In the genomic region with DNA sequence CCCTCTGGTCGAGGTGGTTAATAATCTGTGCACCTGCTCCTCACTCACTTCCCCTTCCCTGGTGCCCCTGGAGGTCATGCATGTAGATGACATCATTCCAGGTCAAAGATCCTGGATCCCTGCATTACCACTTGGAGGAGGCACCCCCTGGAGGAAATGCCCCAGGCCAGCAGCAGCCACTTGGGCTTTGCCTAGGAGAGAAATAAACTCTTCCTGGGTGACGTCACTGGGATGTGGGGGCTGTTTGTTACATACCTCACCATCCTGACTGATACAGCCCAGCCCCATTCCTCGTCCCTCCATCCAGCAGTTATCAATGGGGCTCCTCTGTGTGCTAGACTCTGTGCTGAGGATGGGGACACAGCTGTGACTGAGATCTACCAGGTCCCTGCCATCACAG, we compare ENCODE assay signal across 16 cellular contexts.
DNase-seq lines count a peak whose midpoint lies in the region; ATAC-seq and TF ChIP-seq lines count a peak whose summit lies in the region.
"Had no signal": no experiment of that assay in that cellular context is flagged by ENCODE, and none has a peak within 500 bp of the region (broad histone marks: within the 10 kb centered on the region; RNA-seq: fewer than 3 reads in every experiment).

No MANE protein-coding gene starts in this region.

- CTCF ChIA-PET in activated CD8-positive, alpha-beta memory T cell treated with anti-CD3 and anti-CD28 coated beads, Interleukin-2, amount 10 ng/mL, durations not matched to agents 7 days and 5 days (lab: Charles Lee), result no interaction called here
- CTCF ChIA-PET in mammary epithelial cell (lab: Charles Lee; ENCODE audit: low non-redundant PET) (no interaction called here), Caco-2 (lab: Charles Lee) (no interaction called here)

- no peak overlapping the region for H3K4me3 Mint-ChIP-seq in activated CD8-positive, alpha-beta memory T cell treated with anti-CD3 and anti-CD28 coated beads, Interleukin-2, amount 10 ng/mL, durations not matched to agents 7 days and 5 days
- no peak overlapping the region for H3K4me3 Mint-ChIP-seq in central memory CD8-positive, alpha-beta T cell
- H3K4me3 Mint-ChIP-seq in Caco-2 (ENCODE audit: unreplicated experiment), result no peak overlapping the region

- no peaks in the 10 kb centered on the region for H4K20me1 ChIP-seq in mammary epithelial cell (ENCODE audit: insufficient read depth, low read length)

- no peak overlapping the region for H3K9ac ChIP-seq in mammary epithelial cell (ENCODE audit: insufficient read depth, low read length)

- H3K79me2 ChIP-seq in mammary epithelial cell (ENCODE audit: insufficient read depth, low read length), result no peaks in the 10 kb centered on the region

- intact Hi-C loops in mammary epithelial cell (cut with micrococcal nuclease) (no loop called here), Caco-2 (cut with micrococcal nuclease; ENCODE audit: unreplicated experiment) (no loop called here)

- ATAC-seq in activated CD8-positive, alpha-beta memory T cell treated with anti-CD3 and anti-CD28 coated beads, Interleukin-2, amount 10 ng/mL, durations not matched to agents 7 days and 5 days, result no peak
- no peak for ATAC-seq in central memory CD8-positive, alpha-beta T cell (replicated peaks; ENCODE audit: extremely low read depth, poor library complexity, severe bottlenecking)
- ATAC-seq: GM12878, PC-3 had no signal

- TF ChIP-seq CTCF in mammary epithelial cell (conservative IDR thresholded peaks at IDR 0.05 in 1 of 2, IDR thresholded peaks at IDR 0.05 in 1 of 2; ENCODE audit: extremely low read depth in 1 of 2, insufficient read depth in 1 of 2, low read depth in 1 of 2, low read length in 2 of 2), result no peak
- no peak for TF ChIP-seq CTCF in Caco-2 (IDR thresholded peaks at IDR 0.05; ENCODE audit: insufficient read depth in 1 of 2, low read depth in 1 of 2, low read length in 1 of 2, severe bottlenecking in 1 of 2, unreplicated experiment in 1 of 2)

- BruUV-seq in mammary epithelial cell (replicated peaks; lab: Mats Ljungman, UMichigan) (no TSS peak), Caco-2 (replicated peaks; lab: Mats Ljungman, UMichigan) (no TSS peak)

- H3K27ac Mint-ChIP-seq in activated CD8-positive, alpha-beta memory T cell treated with anti-CD3 and anti-CD28 coated beads, Interleukin-2, amount 10 ng/mL, durations not matched to agents 7 days and 5 days, result no peak overlapping the region
- no peak overlapping the region for H3K27ac Mint-ChIP-seq in central memory CD8-positive, alpha-beta T cell (ENCODE audit: low read depth)
- H3K27ac Mint-ChIP-seq in Caco-2 (ENCODE audit: unreplicated experiment), result no peak overlapping the region

- no peaks in the 10 kb centered on the region for H3K9me3 Mint-ChIP-seq in activated CD8-positive, alpha-beta memory T cell treated with anti-CD3 and anti-CD28 coated beads, Interleukin-2, amount 10 ng/mL, durations not matched to agents 7 days and 5 days (ENCODE audit: low read depth)
- H3K9me3 Mint-ChIP-seq in central memory CD8-positive, alpha-beta T cell, result no peaks in the 10 kb centered on the region
- H3K9me3 Mint-ChIP-seq in Caco-2 (ENCODE audit: unreplicated experiment), result no peaks in the 10 kb centered on the region

- no peaks in the 10 kb centered on the region for H3K4me1 Mint-ChIP-seq in activated CD8-positive, alpha-beta memory T cell treated with anti-CD3 and anti-CD28 coated beads, Interleukin-2, amount 10 ng/mL, durations not matched to agents 7 days and 5 days
- no peaks in the 10 kb centered on the region for H3K4me1 Mint-ChIP-seq in central memory CD8-positive, alpha-beta T cell
- H3K4me1 Mint-ChIP-seq in Caco-2 (ENCODE audit: low read depth, unreplicated experiment), result no peaks in the 10 kb centered on the region
- H3K4me1 Mint-ChIP-seq: CD14-positive monocyte had no signal

- WGBS in mammary epithelial cell (ENCODE audit: low coverage, missing lambda C conversion rate), result 85% methylated on average over 2 of the region's 3 CpGs

- H3K27me3 ChIP-seq in mammary epithelial cell (ENCODE audit: insufficient read depth, low read length) (no peaks in the 10 kb centered on the region), Caco-2 (replicated peaks; ENCODE audit: control insufficient read depth, insufficient read depth, low read length) (no peaks in the 10 kb centered on the region)

- peak; percentile 4 for DNase-seq in activated CD8-positive, alpha-beta memory T cell treated with anti-CD3 and anti-CD28 coated beads, Interleukin-2, amount 10 ng/mL, durations not matched to agents 7 days and 5 days
- DNase-seq in activated CD8-positive, alpha-beta memory T cell treated with anti-CD3 and anti-CD28 coated beads, Interleukin-2, amount 50 U/mL, for 4 hours, result no peak
- DNase-seq in central memory CD8-positive, alpha-beta T cell (ENCODE audit: low spot score in 2 of 2), result peak; percentile 0 to 1
- peak; percentile 69 for DNase-seq in mesenteric fat pad (ENCODE audit: low spot score)
- peak; percentile 15 for DNase-seq in ureter (ENCODE audit: low spot score)
- DNase-seq in mammary epithelial cell, result no peak
- DNase-seq in SIG-M5 treated with dmso at 0.1 percent for 504 hours (lab: John Stamatoyannopoulos, UW; ENCODE audit: unreplicated experiment), result no peak
- DNase-seq in Caco-2, result no peak
- DNase-seq: HCEC 1CT, NCI-H1436 treated with DMSO at 0.1 percent for 48 hours, NCI-H2107, NCI-H446, NCI-H748 treated with DMSO at 0.1 percent for 48 hours, PC-3 had no signal

- dilution Hi-C loops in mammary epithelial cell (cut with HindIII; ENCODE audit: low sequenced_read_pairs), result no loop called here

- H3K27ac ChIP-seq in mammary epithelial cell (ENCODE audit: insufficient read depth, low read depth, low read length), result no peak overlapping the region

- H3K27me3 Mint-ChIP-seq in activated CD8-positive, alpha-beta memory T cell treated with anti-CD3 and anti-CD28 coated beads, Interleukin-2, amount 10 ng/mL, durations not matched to agents 7 days and 5 days, result peaks cover 31% of the 10 kb centered on the region
- H3K27me3 Mint-ChIP-seq in central memory CD8-positive, alpha-beta T cell, result peaks cover 42% of the 10 kb centered on the region
- peaks cover 18% of the 10 kb centered on the region for H3K27me3 Mint-ChIP-seq in Caco-2 (ENCODE audit: insufficient read depth, unreplicated experiment)

- no peaks in the 10 kb centered on the region for H3K36me3 Mint-ChIP-seq in activated CD8-positive, alpha-beta memory T cell treated with anti-CD3 and anti-CD28 coated beads, Interleukin-2, amount 10 ng/mL, durations not matched to agents 7 days and 5 days
- no peaks in the 10 kb centered on the region for H3K36me3 Mint-ChIP-seq in central memory CD8-positive, alpha-beta T cell (ENCODE audit: insufficient read depth)
- peaks cover 6% of the 10 kb centered on the region for H3K36me3 Mint-ChIP-seq in Caco-2 (ENCODE audit: insufficient read depth, unreplicated experiment)
- H3K36me3 Mint-ChIP-seq: CD14-positive monocyte had no signal

- no peak overlapping the region for H2AFZ ChIP-seq in mammary epithelial cell (ENCODE audit: low read depth, low read length)

- H3K4me1 ChIP-seq in mammary epithelial cell (ENCODE audit: insufficient read depth, low read length) (peaks cover 10% of the 10 kb centered on the region), Caco-2 (no peaks in the 10 kb centered on the region)

- POLR2A ChIA-PET in Caco-2 (lab: Charles Lee), result no interaction called here

- H3K4me2 ChIP-seq in mammary epithelial cell (ENCODE audit: insufficient read depth, low read depth, low read length), result no peak overlapping the region

- H3K9me3 ChIP-seq in mammary epithelial cell (replicated peaks; ENCODE audit: insufficient read depth, low read length) (no peaks in the 10 kb centered on the region), Caco-2 (no peaks in the 10 kb centered on the region)

- in situ Hi-C loops in mammary epithelial cell (cut with MboI; ENCODE audit: low sequenced_read_pairs in 2 of 2), result no loop called here

- H3K36me3 ChIP-seq in mammary epithelial cell (ENCODE audit: insufficient read depth, low read length) (no peaks in the 10 kb centered on the region), Caco-2 (ENCODE audit: control insufficient read depth, insufficient read depth, low read length) (no peaks in the 10 kb centered on the region)

- no peak overlapping the region for H3K4me3 ChIP-seq in mammary epithelial cell (replicated peaks in 1 of 3; ENCODE audit: insufficient read depth in 1 of 3, low read depth in 2 of 3, low read length in 3 of 3)
- no peak overlapping the region for H3K4me3 ChIP-seq in Caco-2 (ENCODE audit: low read depth, low read length)
- H3K4me3 ChIP-seq: GM12878 had no signal

Comparison
In these comparisons a context has a peak if more than half of its experiments do, and no peak if none do; other contexts are left out.
1. DNase-seq: peak in activated CD8-positive, alpha-beta memory T cell treated with anti-CD3 and anti-CD28 coated beads, Interleukin-2, amount 10 ng/mL, durations not matched to agents 7 days and 5 days (single experiment), central memory CD8-positive, alpha-beta T cell (2 of 2), mesenteric fat pad (single experiment) and ureter (single experiment); none in activated CD8-positive, alpha-beta memory T cell treated with anti-CD3 and anti-CD28 coated beads, Interleukin-2, amount 50 U/mL, for 4 hours (single experiment), mammary epithelial cell (single experiment), SIG-M5 treated with dmso at 0.1 percent for 504 hours (single experiment) and Caco-2 (0 of 2).